ENCODE assay signal across 8 cellular contexts in genomic region chr1:247007511-247008405, GRCh38. TPM values are rescaled to one million over a fixed set of nuclear protein-coding genes. Genes with fewer than 3 reads are reported as not detected.
DNase-seq lines count a peak whose midpoint lies in the region; FAIRE-seq and TF ChIP-seq lines count a peak whose summit lies in the region.

Gene ZNF695, minus strand, starts transcription at chr1:247008057. Its CDS starts 149 bp downstream, at chr1:247007908.

- CTCF ChIA-PET in OCI-LY7 (lab: Charles Lee; ENCODE audit: unreplicated experiment): no interaction called here

- H3K4me1 ChIP-seq in OCI-LY7 (ENCODE audit: insufficient read depth, low read length, poor library complexity, severe bottlenecking) (no peaks in the 10 kb centered on the region), stomach smooth muscle (ENCODE audit: control insufficient read depth, insufficient read depth, low read length) (no peaks in the 10 kb centered on the region)

- TF ChIP-seq CTCF in D721Med (IDR thresholded peaks at IDR 0.05; ENCODE audit: insufficient read depth, missing control alignments) (no peak), GM20000 (IDR thresholded peaks at IDR 0.05; ENCODE audit: extremely low read depth, missing control alignments) (no peak), OCI-LY7 (conservative IDR thresholded peaks at IDR 0.05; ENCODE audit: low read length) (no peak), foreskin fibroblast (IDR thresholded peaks at IDR 0.05; ENCODE audit: low read depth, low read length) (no peak), nephron (IDR thresholded peaks at IDR 0.05; ENCODE audit: unreplicated experiment in 3 of 3) (no peak)

- H3K36me3 ChIP-seq in OCI-LY7 (ENCODE audit: insufficient read depth, low read length): peaks cover 23% of the 10 kb centered on the region; the same call in 1 of the 2 replicates
- H3K36me3 ChIP-seq in stomach smooth muscle (ENCODE audit: control insufficient read depth in 2 of 2, insufficient read depth in 2 of 2, low read length in 2 of 2): no peaks in the 10 kb centered on the region

- no peaks in the 10 kb centered on the region for H3K9me2 ChIP-seq in OCI-LY7 (ENCODE audit: insufficient read depth, low read length)

- DNase-seq in D721Med (ENCODE audit: insufficient read length, low spot score): peak; percentile 95
- peak; percentile 95 for DNase-seq in GM20000 (ENCODE audit: low spot score)
- peak; percentile 80 for DNase-seq in HPDE6-E6E7 (ENCODE audit: extremely low spot score)
- DNase-seq in OCI-LY7 (ENCODE audit: low spot score): peak; percentile 96
- DNase-seq in activated T-helper 1 cell treated with anti-CD3 and anti-CD28 coated beads, Interleukin-12 subunit alpha, Interleukin-12 subunit beta, Interleukin-2, Interleukin-4 antibody, amounts not matched to agents 30 ng/mL and 10 ng/mL and 1 ng/mL, durations not matched to agents 14 hours and 24 hours and 36 hours (ENCODE audit: low spot score): peak; percentile 21
- peak; percentile 93 to 97 for DNase-seq in foreskin fibroblast

- POLR2A ChIA-PET in OCI-LY7 (lab: Charles Lee): interaction anchor here (0.6 to 1.0 kb wide), 3 partner anchors 33 to 116 kb away, joined by 3 to 6 read pairs (median 5); no protein-coding TSS in a partner anchor

- H3K27me3 Mint-ChIP-seq in activated T-helper 1 cell treated with anti-CD3 and anti-CD28 coated beads, Interleukin-12 subunit alpha, Interleukin-12 subunit beta, Interleukin-2, Interleukin-4 antibody, amounts not matched to agents 30 ng/mL and 10 ng/mL and 1 ng/mL, durations not matched to agents 14 hours and 24 hours and 36 hours (ENCODE audit: insufficient read depth): peaks cover 12% of the 10 kb centered on the region
- H3K27me3 Mint-ChIP-seq in nephron (ENCODE audit: low read depth): no peaks in the 10 kb centered on the region

- H2AFZ ChIP-seq in OCI-LY7 (ENCODE audit: low read length): peak within 1 kb of the TSS; percentile 93

- H3K27ac Mint-ChIP-seq in activated T-helper 1 cell treated with anti-CD3 and anti-CD28 coated beads, Interleukin-12 subunit alpha, Interleukin-12 subunit beta, Interleukin-2, Interleukin-4 antibody, amounts not matched to agents 30 ng/mL and 10 ng/mL and 1 ng/mL, durations not matched to agents 14 hours and 24 hours and 36 hours: no peak within 1 kb of the TSS
- H3K27ac Mint-ChIP-seq in nephron: peak within 1 kb of the TSS; percentile 63 to 90 (median 69)

- H3K9me3 Mint-ChIP-seq in activated T-helper 1 cell treated with anti-CD3 and anti-CD28 coated beads, Interleukin-12 subunit alpha, Interleukin-12 subunit beta, Interleukin-2, Interleukin-4 antibody, amounts not matched to agents 30 ng/mL and 10 ng/mL and 1 ng/mL, durations not matched to agents 14 hours and 24 hours and 36 hours: peaks cover 23% of the 10 kb centered on the region
- peaks cover 37% of the 10 kb centered on the region for H3K9me3 Mint-ChIP-seq in nephron

- H3K36me3 Mint-ChIP-seq in activated T-helper 1 cell treated with anti-CD3 and anti-CD28 coated beads, Interleukin-12 subunit alpha, Interleukin-12 subunit beta, Interleukin-2, Interleukin-4 antibody, amounts not matched to agents 30 ng/mL and 10 ng/mL and 1 ng/mL, durations not matched to agents 14 hours and 24 hours and 36 hours (ENCODE audit: low read depth): no peaks in the 10 kb centered on the region
- peaks cover 36% of the 10 kb centered on the region for H3K36me3 Mint-ChIP-seq in nephron (ENCODE audit: low read depth)

- peak within 1 kb of the TSS; percentile 59 for H3K4me2 ChIP-seq in OCI-LY7 (ENCODE audit: low read length)

- H3K27me3 ChIP-seq in stomach smooth muscle (ENCODE audit: control insufficient read depth in 1 of 2, insufficient read depth in 2 of 2, low read length in 2 of 2): peaks cover 0 to 3% of the 10 kb centered on the region in 2 donors

- H3K9me3 ChIP-seq in OCI-LY7 (ENCODE audit: low read length) (peaks cover 16% of the 10 kb centered on the region; the same call in 1 of the 2 replicates), stomach smooth muscle (ENCODE audit: control insufficient read depth in 2 of 2, low read length in 2 of 2) (no peaks in the 10 kb centered on the region)

- H4K20me1 ChIP-seq in OCI-LY7 (ENCODE audit: insufficient read depth, low read length): no peaks in the 10 kb centered on the region

- intact Hi-C loops in OCI-LY7 (cut with micrococcal nuclease; ENCODE audit: unreplicated experiment): loop anchor here (2.0 kb wide), 1 partner anchor 77 kb away; the partner anchor contains the start of gene AHCTF1
- intact Hi-C loops in activated T-helper 1 cell treated with anti-CD3 and anti-CD28 coated beads, Interleukin-12 subunit alpha, Interleukin-12 subunit beta, Interleukin-2, Interleukin-4 antibody, amounts not matched to agents 30 ng/mL and 10 ng/mL and 1 ng/mL, durations not matched to agents 14 hours and 24 hours and 36 hours (cut with micrococcal nuclease): no loop called here

- H3K9ac ChIP-seq in stomach smooth muscle (ENCODE audit: low read length in 2 of 2): peak within 1 kb of the TSS; percentile 42 to 55

- H3K4me1 Mint-ChIP-seq in activated T-helper 1 cell treated with anti-CD3 and anti-CD28 coated beads, Interleukin-12 subunit alpha, Interleukin-12 subunit beta, Interleukin-2, Interleukin-4 antibody, amounts not matched to agents 30 ng/mL and 10 ng/mL and 1 ng/mL, durations not matched to agents 14 hours and 24 hours and 36 hours (ENCODE audit: low read depth): peaks cover 6% of the 10 kb centered on the region
- H3K4me1 Mint-ChIP-seq in nephron: peaks cover 7% of the 10 kb centered on the region

- peak within 1 kb of the TSS; percentile 83 for H3K4me3 Mint-ChIP-seq in activated T-helper 1 cell treated with anti-CD3 and anti-CD28 coated beads, Interleukin-12 subunit alpha, Interleukin-12 subunit beta, Interleukin-2, Interleukin-4 antibody, amounts not matched to agents 30 ng/mL and 10 ng/mL and 1 ng/mL, durations not matched to agents 14 hours and 24 hours and 36 hours
- peak within 1 kb of the TSS; percentile 99 to 100 (median 100) for H3K4me3 Mint-ChIP-seq in nephron

- peaks cover 11% of the 10 kb centered on the region; the same call in 1 of the 2 replicates for H3K79me2 ChIP-seq in OCI-LY7 (ENCODE audit: insufficient read depth, low read depth, low read length)

- H3K4me3 ChIP-seq in OCI-LY7 (ENCODE audit: low read depth, low read length, poor library complexity, severe bottlenecking) (peak within 1 kb of the TSS; percentile 86), foreskin fibroblast (ENCODE audit: low read depth in 1 of 2, low read length in 2 of 2) (peak within 1 kb of the TSS; percentile 77 to 84), stomach smooth muscle (ENCODE audit: low read length in 2 of 2) (peak within 1 kb of the TSS; percentile 64 to 78)

- H3K27ac ChIP-seq in OCI-LY7 (ENCODE audit: low read depth, low read length, poor library complexity, severe bottlenecking) (no peak within 1 kb of the TSS), stomach smooth muscle (ENCODE audit: low read length) (no peak within 1 kb of the TSS)

- FAIRE-seq in D721Med (lab: Jason Lieb, UNC): peak; percentile 63

- BruUV-seq in OCI-LY7 (replicated peaks; lab: Mats Ljungman, UMichigan): TSS peak; percentile 70

RNA-seq across cellular contexts. Expression of gene ZNF695, which starts in this region (rescaled TPM):
- 9.8 and 15.0 TPM in 2 replicates for total RNA-seq in OCI-LY7 (2014; rRNA removed; shearing (Covaris generic))
- total RNA-seq in OCI-LY7 (2022): 13.7 and 14.2 TPM in 2 replicates
- total RNA-seq in activated T-helper 1 cell treated with anti-CD3 and anti-CD28 coated beads, Interleukin-12 subunit alpha, Interleukin-12 subunit beta, Interleukin-2, Interleukin-4 antibody, amounts not matched to agents 30 ng/mL and 10 ng/mL and 1 ng/mL, durations not matched to agents 14 hours and 24 hours and 36 hours: 0.27 and 0.57 TPM in 2 replicates

Comparison
In these comparisons a context has a peak if more than half of its experiments do, and no peak if none do; other contexts are left out.
1. Peak in DNase-seq in activated T-helper 1 cell treated with anti-CD3 and anti-CD28 coated beads, Interleukin-12 subunit alpha, Interleukin-12 subunit beta, Interleukin-2, Interleukin-4 antibody, amounts not matched to agents 30 ng/mL and 10 ng/mL and 1 ng/mL, durations not matched to agents 14 hours and 24 hours and 36 hours; RNA of the gene not detected or under 1 TPM.
2. DNase-seq: peak in every context shown above with its lines; median percentile 96 in OCI-LY7; 95 in D721Med; 95 in GM20000; 95 in foreskin fibroblast; 80 in HPDE6-E6E7; 21 in activated T-helper 1 cell treated with anti-CD3 and anti-CD28 coated beads, Interleukin-12 subunit alpha, Interleukin-12 subunit beta, Interleukin-2, Interleukin-4 antibody, amounts not matched to agents 30 ng/mL and 10 ng/mL and 1 ng/mL, durations not matched to agents 14 hours and 24 hours and 36 hours.